In genomic region chr19:48806518-48806817, GRCh38 we compare ENCODE assay signal across 7 cellular contexts. TPM values are rescaled to one million over a fixed set of nuclear protein-coding genes. Genes with fewer than 3 reads are reported as not detected.
DNase-seq lines count a peak whose midpoint lies in the region; ATAC-seq lines count a peak whose summit lies in the region.
"Had no signal": no experiment of that assay in that cellular context is flagged by ENCODE, and none has a peak within 500 bp of the region (broad histone marks: within the 10 kb centered on the region; RNA-seq: fewer than 3 reads in every experiment).

No MANE protein-coding gene starts in this region.

- no peak for ATAC-seq in Right ventricle myocardium superior (ENCODE audit: poor library complexity)
- no peak for ATAC-seq in GM18907 (IDR thresholded peaks at IDR 0.05; ENCODE audit: unreplicated experiment)

- no peak overlapping the region for H2BK12ac ChIP-seq in neuronal stem cell (ENCODE audit: low read length)

- no peak overlapping the region for H3K27ac Mint-ChIP-seq in activated T-helper 2 cell treated with anti-CD3 and anti-CD28 coated beads, Interferon-gamma antibody, Interleukin-2, Interleukin-4, amounts not matched to agents 10 μg/mL and 5 μg/mL and 100 μg/mL, durations not matched to agents 14 hours and 24 hours and 36 hours

- H2BK5ac ChIP-seq in neuronal stem cell (ENCODE audit: low read length), result no peak overlapping the region

- H3K4me1 ChIP-seq in neuronal stem cell (ENCODE audit: control insufficient read depth in 2 of 2, insufficient read depth in 1 of 2, low read depth in 1 of 2, low read length in 2 of 2), result peaks cover 16 to 22% of the 10 kb centered on the region in 2 donors

- no peak overlapping the region for H2AFZ ChIP-seq in neuronal stem cell (ENCODE audit: low read length)

- H3K4me1 Mint-ChIP-seq in activated T-helper 2 cell treated with anti-CD3 and anti-CD28 coated beads, Interferon-gamma antibody, Interleukin-2, Interleukin-4, amounts not matched to agents 10 μg/mL and 5 μg/mL and 100 μg/mL, durations not matched to agents 14 hours and 24 hours and 36 hours (ENCODE audit: low read depth), result peaks cover 19% of the 10 kb centered on the region

- H3K36me3 Mint-ChIP-seq in activated T-helper 2 cell treated with anti-CD3 and anti-CD28 coated beads, Interferon-gamma antibody, Interleukin-2, Interleukin-4, amounts not matched to agents 10 μg/mL and 5 μg/mL and 100 μg/mL, durations not matched to agents 14 hours and 24 hours and 36 hours (ENCODE audit: low read depth), result peaks cover 3% of the 10 kb centered on the region

- no peak overlapping the region for H3K4me2 ChIP-seq in neuronal stem cell (ENCODE audit: insufficient read depth, low read length, poor library complexity, severe bottlenecking)

- H3K27me3 Mint-ChIP-seq in activated T-helper 2 cell treated with anti-CD3 and anti-CD28 coated beads, Interferon-gamma antibody, Interleukin-2, Interleukin-4, amounts not matched to agents 10 μg/mL and 5 μg/mL and 100 μg/mL, durations not matched to agents 14 hours and 24 hours and 36 hours (ENCODE audit: low read depth), result no peaks in the 10 kb centered on the region

- no peaks in the 10 kb centered on the region for H3K9me3 Mint-ChIP-seq in activated T-helper 2 cell treated with anti-CD3 and anti-CD28 coated beads, Interferon-gamma antibody, Interleukin-2, Interleukin-4, amounts not matched to agents 10 μg/mL and 5 μg/mL and 100 μg/mL, durations not matched to agents 14 hours and 24 hours and 36 hours

- H4K91ac ChIP-seq in neuronal stem cell (ENCODE audit: low read depth, low read length, poor library complexity), result no peak overlapping the region

- H3K9ac ChIP-seq in neuronal stem cell (ENCODE audit: low read depth, low read length, poor library complexity), result peak overlapping the region; percentile 74

- H3K18ac ChIP-seq in neuronal stem cell (ENCODE audit: low read length), result peak overlapping the region; percentile 58

- no peak overlapping the region for H4K8ac ChIP-seq in neuronal stem cell (ENCODE audit: low read depth, low read length)

- no peak overlapping the region for H3K4me3 ChIP-seq in neuronal stem cell (ENCODE audit: low read length in 2 of 2)

- H3K9me3 ChIP-seq in neuronal stem cell (replicated peaks in 1 of 2; ENCODE audit: control insufficient read depth in 2 of 2, insufficient read depth in 1 of 2, low read depth in 1 of 2, low read length in 2 of 2), result no peaks in the 10 kb centered on the region

- H3K23ac ChIP-seq in neuronal stem cell (ENCODE audit: low read depth, low read length, poor library complexity), result no peak overlapping the region

- H3K14ac ChIP-seq in neuronal stem cell (ENCODE audit: low read length), result no peak overlapping the region

- DNase-seq in NCI-H345 (lab: John Stamatoyannopoulos, UW) (peak; percentile 30), NCI-H345 treated with DMSO at 0.1 percent for 48 hours (lab: John Stamatoyannopoulos, UW; ENCODE audit: unreplicated experiment) (no peak), neuronal stem cell (ENCODE audit: low spot score) (no peak), Right ventricle myocardium superior (no peak)
- DNase-seq in activated T-helper 2 cell treated with anti-CD3 and anti-CD28 coated beads, Interferon-gamma antibody, Interleukin-2, Interleukin-4, amounts not matched to agents 10 μg/mL and 5 μg/mL and 100 μg/mL, durations not matched to agents 14 hours and 24 hours and 36 hours (ENCODE audit: low spot score), result peak; percentile 31

- no peak overlapping the region for H2BK120ac ChIP-seq in neuronal stem cell (ENCODE audit: low read depth, low read length)

- H3K27ac ChIP-seq in neuronal stem cell (replicated peaks; ENCODE audit: low read length), result no peak overlapping the region

- intact Hi-C loops in activated T-helper 2 cell treated with anti-CD3 and anti-CD28 coated beads, Interferon-gamma antibody, Interleukin-2, Interleukin-4, amounts not matched to agents 10 μg/mL and 5 μg/mL and 100 μg/mL, durations not matched to agents 14 hours and 24 hours and 36 hours (cut with micrococcal nuclease), result no loop called here
- intact Hi-C loops in Right ventricle myocardium superior (cut with DNase I), result loop anchor here (10.0 kb wide), 1 partner anchor 168 kb away; no protein-coding TSS in a partner anchor

- no peak overlapping the region for H3K4ac ChIP-seq in neuronal stem cell (ENCODE audit: low read length)

- WGBS in neuronal stem cell (ENCODE audit: extremely low coverage in 2 of 2, insufficient read length in 2 of 2, insufficient replicate concordance in 1 of 2), 2 donors, result no CpG with 5 or more reads among the region's 5 CpGs

- H2AK5ac ChIP-seq in neuronal stem cell (ENCODE audit: low read depth, low read length), result no peak overlapping the region

- no peak overlapping the region for H2BK15ac ChIP-seq in neuronal stem cell (ENCODE audit: low read length)

- no peaks in the 10 kb centered on the region for H3K27me3 ChIP-seq in neuronal stem cell (ENCODE audit: control insufficient read depth in 3 of 3, insufficient read depth in 3 of 3, low read depth in 1 of 3, low read length in 3 of 3)

- peaks cover 3 to 5% of the 10 kb centered on the region in 2 donors for H3K36me3 ChIP-seq in neuronal stem cell (replicated peaks in 1 of 2; ENCODE audit: control insufficient read depth in 2 of 2, insufficient read depth in 2 of 2, low read length in 2 of 2)

- no peak overlapping the region for H3K4me3 Mint-ChIP-seq in activated T-helper 2 cell treated with anti-CD3 and anti-CD28 coated beads, Interferon-gamma antibody, Interleukin-2, Interleukin-4, amounts not matched to agents 10 μg/mL and 5 μg/mL and 100 μg/mL, durations not matched to agents 14 hours and 24 hours and 36 hours (ENCODE audit: low read depth)

- H3K79me1 ChIP-seq in neuronal stem cell (ENCODE audit: low read depth, low read length), result no peaks in the 10 kb centered on the region

RNA-seq across cellular contexts. Expression of gene BCAT2, which starts 4.4 kb away (rescaled TPM):
- 87.9 and 88.9 TPM in 2 replicates for total RNA-seq in activated T-helper 2 cell treated with anti-CD3 and anti-CD28 coated beads, Interferon-gamma antibody, Interleukin-2, Interleukin-4, amounts not matched to agents 10 μg/mL and 5 μg/mL and 100 μg/mL, durations not matched to agents 14 hours and 24 hours and 36 hours
- 49.0 TPM for polyA plus RNA-seq in neuronal stem cell (2013, experiment 1 of 2)
- polyA plus RNA-seq in neuronal stem cell (2013, experiment 2 of 2), result 48.6 TPM
- 59.5 TPM for total RNA-seq in Right ventricle myocardium superior

RNA-seq across cellular contexts. Expression of gene HSD17B14, which starts 29.8 kb away (rescaled TPM):
- total RNA-seq in activated T-helper 2 cell treated with anti-CD3 and anti-CD28 coated beads, Interferon-gamma antibody, Interleukin-2, Interleukin-4, amounts not matched to agents 10 μg/mL and 5 μg/mL and 100 μg/mL, durations not matched to agents 14 hours and 24 hours and 36 hours, result 0.57 and 0.89 TPM in 2 replicates
- 24.4 TPM for polyA plus RNA-seq in neuronal stem cell (2013, experiment 1 of 2)
- 24.3 TPM for polyA plus RNA-seq in neuronal stem cell (2013, experiment 2 of 2)
- total RNA-seq in Right ventricle myocardium superior, result 1.9 TPM

RNA-seq across cellular contexts. Expression of gene FGF21, which starts 51.1 kb away (rescaled TPM):
- not detected in 2 replicates for total RNA-seq in activated T-helper 2 cell treated with anti-CD3 and anti-CD28 coated beads, Interferon-gamma antibody, Interleukin-2, Interleukin-4, amounts not matched to agents 10 μg/mL and 5 μg/mL and 100 μg/mL, durations not matched to agents 14 hours and 24 hours and 36 hours
- polyA plus RNA-seq in neuronal stem cell (2013, experiment 1 of 2), result not detected
- polyA plus RNA-seq in neuronal stem cell (2013, experiment 2 of 2), result not detected
- not detected for total RNA-seq in Right ventricle myocardium superior
- polyA plus RNA-seq: AG04450 had no signal

RNA-seq across cellular contexts. Expression of gene FUT1, which starts 54.0 kb away (rescaled TPM):
- 0.27 and 0.64 TPM in 2 replicates for total RNA-seq in activated T-helper 2 cell treated with anti-CD3 and anti-CD28 coated beads, Interferon-gamma antibody, Interleukin-2, Interleukin-4, amounts not matched to agents 10 μg/mL and 5 μg/mL and 100 μg/mL, durations not matched to agents 14 hours and 24 hours and 36 hours
- polyA plus RNA-seq in neuronal stem cell (2013, experiment 1 of 2), result 0.99 TPM
- polyA plus RNA-seq in neuronal stem cell (2013, experiment 2 of 2), result 1.0 TPM
- total RNA-seq in Right ventricle myocardium superior, result 1.8 TPM

RNA-seq across cellular contexts. Expression of gene IZUMO1, which starts 59.8 kb away (rescaled TPM):
- total RNA-seq in activated T-helper 2 cell treated with anti-CD3 and anti-CD28 coated beads, Interferon-gamma antibody, Interleukin-2, Interleukin-4, amounts not matched to agents 10 μg/mL and 5 μg/mL and 100 μg/mL, durations not matched to agents 14 hours and 24 hours and 36 hours, result 0.21 TPM in 1 of 2 replicates, not detected in the other
- 0.01 TPM for polyA plus RNA-seq in neuronal stem cell (2013, experiment 1 of 2)
- 0.03 TPM for polyA plus RNA-seq in neuronal stem cell (2013, experiment 2 of 2)
- total RNA-seq in Right ventricle myocardium superior, result 0.73 TPM
- polyA plus RNA-seq: AG04450 had no signal

Comparison
In these comparisons a context has a peak if more than half of its experiments do, and no peak if none do; other contexts are left out.
1. DNase-seq: peak in NCI-H345 (single experiment) and activated T-helper 2 cell treated with anti-CD3 and anti-CD28 coated beads, Interferon-gamma antibody, Interleukin-2, Interleukin-4, amounts not matched to agents 10 μg/mL and 5 μg/mL and 100 μg/mL, durations not matched to agents 14 hours and 24 hours and 36 hours (single experiment); none in NCI-H345 treated with DMSO at 0.1 percent for 48 hours (single experiment), neuronal stem cell (single experiment) and Right ventricle myocardium superior (single experiment).